ENCODE assay signal across 8 cellular contexts in the genomic region with DNA sequence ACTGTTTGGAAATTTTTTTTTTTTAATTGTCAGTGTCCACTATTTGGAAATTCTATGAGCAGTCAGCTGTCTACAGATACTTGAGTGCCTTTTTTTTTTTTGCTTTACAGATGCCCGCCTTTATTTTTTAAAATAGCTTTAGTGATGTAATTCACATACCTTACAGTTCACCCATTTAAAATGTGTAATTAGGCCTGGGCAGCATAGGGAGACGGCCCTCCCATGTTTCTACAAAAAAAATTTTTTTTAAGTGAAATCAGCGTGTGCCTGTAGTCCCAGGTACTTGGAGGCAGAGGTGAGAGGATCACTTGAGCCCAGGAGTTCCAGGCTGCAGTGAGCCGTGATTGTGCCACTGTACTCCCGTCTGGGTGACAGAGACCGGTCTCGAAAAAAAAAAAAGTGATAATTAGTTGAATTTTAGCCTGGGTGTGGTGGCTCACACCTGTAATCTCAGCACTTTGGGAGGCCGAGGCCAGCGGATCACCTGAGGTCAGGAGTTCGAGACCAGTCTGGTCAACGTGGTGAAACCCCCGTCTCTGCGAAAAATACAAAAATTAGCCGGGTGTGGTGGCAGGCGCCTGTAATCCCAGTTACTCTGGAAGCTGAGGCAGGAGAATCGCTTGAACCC. TPM values are rescaled to one million over a fixed set of nuclear protein-coding genes. Genes with fewer than 3 reads are reported as not detected.
DNase-seq lines count a peak whose midpoint lies in the region; ATAC-seq, FAIRE-seq and TF ChIP-seq lines count a peak whose summit lies in the region.

No MANE protein-coding gene starts in this region.

- FAIRE-seq in D721Med (lab: Jason Lieb, UNC), result no peak

- H3K4me3 ChIP-seq in GM08714 (ENCODE audit: low read length), result peak overlapping the region; percentile 66
- peak overlapping the region; percentile 84 for H3K4me3 ChIP-seq in SJCRH30
- peak overlapping the region; percentile 59 for H3K4me3 ChIP-seq in fibroblast of mammary gland (ENCODE audit: control insufficient read depth, low read depth, low read length)
- peak overlapping the region; percentile 84 for H3K4me3 ChIP-seq in rectal smooth muscle tissue (ENCODE audit: low read length)

- H3K36me3 ChIP-seq in SJCRH30 (no peaks in the 10 kb centered on the region), rectal smooth muscle tissue (ENCODE audit: control insufficient read depth, insufficient read depth, low read length) (no peaks in the 10 kb centered on the region)

- ATAC-seq in HG03378 (IDR thresholded peaks at IDR 0.05; ENCODE audit: unreplicated experiment), result no peak

- intact Hi-C loops in posterior vena cava (cut with DNase I), result no loop called here

- no peak for TF ChIP-seq CTCF in fibroblast of mammary gland (conservative IDR thresholded peaks at IDR 0.05; ENCODE audit: control insufficient read depth, insufficient read depth, low read depth, low read length)
- no peak for TF ChIP-seq CTCF in D721Med (IDR thresholded peaks at IDR 0.05; ENCODE audit: insufficient read depth, missing control alignments)

- no peaks in the 10 kb centered on the region for H3K27me3 ChIP-seq in SJCRH30
- H3K27me3 ChIP-seq in rectal smooth muscle tissue (ENCODE audit: control insufficient read depth, insufficient read depth, low read length), result no peaks in the 10 kb centered on the region

- DNase-seq in SJCRH30 (no peak), fibroblast of mammary gland (ENCODE audit: low read depth) (peak; percentile 16), NCI-H748 treated with DMSO at 0.1 percent for 48 hours (lab: John Stamatoyannopoulos, UW) (no peak), D721Med (ENCODE audit: insufficient read length, low spot score) (no peak), posterior vena cava (ENCODE audit: low spot score) (no peak)

- H3K9me3 ChIP-seq in SJCRH30 (replicated peaks), result no peaks in the 10 kb centered on the region

- H3K4me1 ChIP-seq in SJCRH30, result no peaks in the 10 kb centered on the region
- H3K4me1 ChIP-seq in rectal smooth muscle tissue (ENCODE audit: control insufficient read depth, insufficient read depth, low read length), result peaks cover 8% of the 10 kb centered on the region

- H3K27ac ChIP-seq in SJCRH30 (peak overlapping the region; percentile 98), rectal smooth muscle tissue (ENCODE audit: low read depth, low read length) (peak overlapping the region; percentile 97)

- H3K9ac ChIP-seq in rectal smooth muscle tissue (ENCODE audit: low read length), result no peak overlapping the region

RNA-seq across cellular contexts. Expression of gene ZNF143, which starts 1.5 kb away (rescaled TPM):
- total RNA-seq in SJCRH30 (2014; rRNA removed; shearing (Covaris generic)), result 25.5 and 27.8 TPM in 2 replicates
- total RNA-seq in posterior vena cava, result 10 to 100 TPM; 28.5 to 31.3 TPM
